In genomic region chr11:30919389-30920172, GRCh38 we compare ENCODE assay signal across 11 cellular contexts.
DNase-seq lines count a peak whose midpoint lies in the region; ATAC-seq and TF ChIP-seq lines count a peak whose summit lies in the region.
"Had no signal": no experiment of that assay in that cellular context is flagged by ENCODE, and none has a peak within 500 bp of the region (broad histone marks: within the 10 kb centered on the region; RNA-seq: fewer than 3 reads in every experiment).

No MANE protein-coding gene starts in this region.

- H3K4me3 ChIP-seq in BLaER1 (no peak overlapping the region), esophagus muscularis mucosa (no peak overlapping the region)

- H4K20me1 ChIP-seq in BLaER1, result no peaks in the 10 kb centered on the region

- H3K4me1 ChIP-seq in BLaER1 (peaks cover 13% of the 10 kb centered on the region; the same call in 1 of the 2 replicates), esophagus muscularis mucosa (no peaks in the 10 kb centered on the region)

- no peak for TF ChIP-seq EP300 in esophagus muscularis mucosa (IDR thresholded peaks at IDR 0.05)

- DNase-seq in MV-4-11 (lab: John Stamatoyannopoulos, UW), result peak; percentile 98
- DNase-seq in globus pallidus (ENCODE audit: low spot score), result peak; percentile 33
- no peak for DNase-seq in RWPE1 (ENCODE audit: low spot score)
- no peak for DNase-seq in esophagus muscularis mucosa (ENCODE audit: extremely low spot score)
- DNase-seq: activated CD8-positive, alpha-beta memory T cell treated with anti-CD3 and anti-CD28 coated beads, Interleukin-2, amount 50 U/mL, for 4 hours; stimulated activated naive CD4-positive, alpha-beta T cell treated with Interleukin-2 at 50 U/mL for 16 hours; T-helper 1 cell had no signal

- no peak overlapping the region for H3K9ac ChIP-seq in BLaER1

- H3K4me2 ChIP-seq in BLaER1, result peak overlapping the region; percentile 25; the same call in 1 of the 2 replicates

- CTCF ChIA-PET in RWPE1 (lab: Yijun Ruan, JAX), result interaction anchor here (0.7 kb wide), 1 partner anchor 645 kb away, joined by 3 read pairs; no protein-coding TSS in a partner anchor

- TF ChIP-seq CTCF in RWPE1 (conservative IDR thresholded peaks at IDR 0.05; ENCODE audit: low read depth), result no peak
- no peak for TF ChIP-seq CTCF in esophagus muscularis mucosa (IDR thresholded peaks at IDR 0.05)

- WGBS in esophagus muscularis mucosa, result 41% methylated on average over 8 of the region's 8 CpGs

- ATAC-seq in GM21723 (IDR thresholded peaks at IDR 0.05; ENCODE audit: unreplicated experiment), result peak; percentile 59
- ATAC-seq in HG02623 (IDR thresholded peaks at IDR 0.05; ENCODE audit: unreplicated experiment), result no peak
- ATAC-seq in HG03521 (IDR thresholded peaks at IDR 0.05; ENCODE audit: unreplicated experiment), result no peak

- H3K9me3 ChIP-seq in BLaER1, result no peaks in the 10 kb centered on the region
- H3K9me3 ChIP-seq in esophagus muscularis mucosa, result no peaks in the 10 kb centered on the region

- POLR2A ChIA-PET in RWPE1 (lab: Yijun Ruan, JAX; ENCODE audit: low non-redundant PET), result no interaction called here

- H3K27ac ChIP-seq in BLaER1 (no peak overlapping the region), RWPE1 (no peak overlapping the region), esophagus muscularis mucosa (replicated peaks in 1 of 4) (no peak overlapping the region)

- H3K36me3 ChIP-seq in BLaER1, result no peaks in the 10 kb centered on the region
- no peaks in the 10 kb centered on the region for H3K36me3 ChIP-seq in esophagus muscularis mucosa

- intact Hi-C loops in esophagus muscularis mucosa (cut with DNase I), result loop anchor here (2.0 kb wide), 1 partner anchor 575 kb away; no protein-coding TSS in a partner anchor

- TF ChIP-seq POLR2A in esophagus muscularis mucosa (IDR thresholded peaks at IDR 0.05; ENCODE audit: low read depth), result no peak

- H3K27me3 ChIP-seq in BLaER1 (no peaks in the 10 kb centered on the region), esophagus muscularis mucosa (peaks cover 0 to 13% (median 0%) of the 10 kb centered on the region in 4 donors)

Comparison
In these comparisons a context has a peak if more than half of its experiments do, and no peak if none do; other contexts are left out.
1. DNase-seq: peak in MV-4-11 (single experiment) and globus pallidus (single experiment); none in RWPE1 (single experiment) and esophagus muscularis mucosa (single experiment).